1 cellular context compared by ENCODE assay signal in genomic region chr5:139293199-139293503, GRCh38.
TF ChIP-seq lines count a peak whose summit lies in the region.

No MANE protein-coding gene starts in this region.

TF ChIP-seq in GM12878, 131 proteins besides CTCF, POLR2A, EP300 and RAD21 (continued from another document):
- TF ChIP-seq MEF2B (IDR thresholded peaks at IDR 0.05; ENCODE audit: partially characterized antibody, poor library complexity, severe bottlenecking), result peak; percentile 9
- TF ChIP-seq IKZF2 (IDR thresholded peaks at IDR 0.05), result peak in 1 of 2 experiments; percentile 76; a peak in 3 of 4 replicates
